ENCODE assay signal across 25 cellular contexts in the genomic region with DNA sequence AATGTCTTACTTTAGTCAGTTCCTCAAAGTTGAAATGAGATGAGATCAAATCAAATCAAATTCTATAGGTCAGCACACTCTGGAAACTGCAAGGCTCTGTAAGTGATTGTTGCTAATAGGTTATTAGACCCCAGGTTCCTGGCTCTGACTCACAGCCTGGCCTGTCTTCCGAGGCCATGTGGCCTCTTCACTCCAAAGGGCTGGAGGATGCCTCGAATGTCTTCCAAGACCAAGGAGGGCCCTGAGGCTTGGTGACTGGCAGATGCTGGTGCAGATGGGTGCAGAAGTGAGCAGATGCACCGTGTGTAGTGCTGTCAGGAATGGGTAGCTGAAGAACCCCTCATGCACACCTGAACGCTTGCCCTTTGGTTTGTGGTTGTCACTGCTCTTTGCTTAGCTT.
DNase-seq lines count a peak whose midpoint lies in the region; ATAC-seq and TF ChIP-seq lines count a peak whose summit lies in the region.
"Had no signal": no experiment of that assay in that cellular context is flagged by ENCODE, and none has a peak within 500 bp of the region (broad histone marks: within the 10 kb centered on the region; RNA-seq: fewer than 3 reads in every experiment).

No MANE protein-coding gene starts in this region.

- H2BK5ac ChIP-seq in neuronal stem cell (ENCODE audit: low read length), result no peak overlapping the region

- H3K27me3 ChIP-seq in Karpas-422 (ENCODE audit: low read length) (no peaks in the 10 kb centered on the region), OCI-LY3 (ENCODE audit: low read depth, low read length) (no peaks in the 10 kb centered on the region), neuronal stem cell (ENCODE audit: control insufficient read depth in 3 of 3, insufficient read depth in 3 of 3, low read depth in 1 of 3, low read length in 3 of 3) (no peaks in the 10 kb centered on the region), H7 (ENCODE audit: control insufficient read depth, insufficient read depth, low read length) (no peaks in the 10 kb centered on the region)
- H3K27me3 ChIP-seq: Peyer's patch had no signal

- H3K14ac ChIP-seq in neuronal stem cell (ENCODE audit: low read length), result no peak overlapping the region

- WGBS in neuronal stem cell (ENCODE audit: extremely low coverage in 2 of 2, insufficient read length in 2 of 2, insufficient replicate concordance in 1 of 2), 2 donors, result no CpG with 5 or more reads among the region's 4 CpGs

- H3K9me3 ChIP-seq in Karpas-422 (ENCODE audit: low read length) (no peaks in the 10 kb centered on the region), OCI-LY3 (ENCODE audit: insufficient read depth, low read length) (no peaks in the 10 kb centered on the region), neuronal stem cell (replicated peaks in 1 of 2; ENCODE audit: control insufficient read depth in 2 of 2, insufficient read depth in 1 of 2, low read depth in 1 of 2, low read length in 2 of 2) (no peaks in the 10 kb centered on the region)
- H3K9me3 ChIP-seq: Peyer's patch, SK-N-SH had no signal

- no peak for ATAC-seq in stimulated activated memory B cell treated with anti-CD40 and anti-IgM and Interleukin-4, amounts not matched to agents 10 μg/mL and 1 μg/mL and 100 μg/mL, for 72 hours
- ATAC-seq: HepG2 had no signal

- H4K8ac ChIP-seq in neuronal stem cell (ENCODE audit: low read depth, low read length), result no peak overlapping the region

- peaks cover 84% of the 10 kb centered on the region for H3K4me1 ChIP-seq in Karpas-422 (ENCODE audit: low read length)
- peaks cover 34% of the 10 kb centered on the region for H3K4me1 ChIP-seq in OCI-LY3 (ENCODE audit: low read length)
- H3K4me1 ChIP-seq in neuronal stem cell (ENCODE audit: control insufficient read depth in 2 of 2, insufficient read depth in 1 of 2, low read depth in 1 of 2, low read length in 2 of 2), result peaks cover 0 to 7% of the 10 kb centered on the region in 2 donors
- H3K4me1 ChIP-seq: Peyer's patch had no signal

- no peak overlapping the region for H4K91ac ChIP-seq in neuronal stem cell (ENCODE audit: low read depth, low read length, poor library complexity)

- no peak overlapping the region for H3K4ac ChIP-seq in neuronal stem cell (ENCODE audit: low read length)

- H3K4me2 ChIP-seq in Karpas-422 (ENCODE audit: low read depth, low read length, poor library complexity, severe bottlenecking), result peak overlapping the region; percentile 46
- H3K4me2 ChIP-seq in OCI-LY3 (ENCODE audit: low read length), result peak overlapping the region; percentile 3; the same call in 1 of the 2 replicates
- no peak overlapping the region for H3K4me2 ChIP-seq in neuronal stem cell (ENCODE audit: insufficient read depth, low read length, poor library complexity, severe bottlenecking)
- H3K4me2 ChIP-seq: SK-N-SH had no signal

- H3K27ac Mint-ChIP-seq in stimulated activated memory B cell treated with anti-CD40 and anti-IgM and Interleukin-4, amounts not matched to agents 10 μg/mL and 1 μg/mL and 100 μg/mL, for 72 hours, result no peak overlapping the region
- H3K27ac Mint-ChIP-seq: CD4-positive, alpha-beta T cell; T-helper 1 cell treated with Interleukin-12 subunit alpha and Interleukin-12 subunit beta and Interleukin-4 antibody, amounts not matched to agents 30 μg/mL and 1 μg/mL, for 36 hours had no signal

- H2AK5ac ChIP-seq in neuronal stem cell (ENCODE audit: low read depth, low read length), result no peak overlapping the region

- H3K9me3 Mint-ChIP-seq in stimulated activated memory B cell treated with anti-CD40 and anti-IgM and Interleukin-4, amounts not matched to agents 10 μg/mL and 1 μg/mL and 100 μg/mL, for 72 hours, result no peaks in the 10 kb centered on the region
- H3K9me3 Mint-ChIP-seq: CD4-positive, alpha-beta T cell; H9; T-helper 1 cell treated with Interleukin-12 subunit alpha and Interleukin-12 subunit beta and Interleukin-4 antibody, amounts not matched to agents 30 μg/mL and 1 μg/mL, for 36 hours had no signal

- no peak overlapping the region for H2BK120ac ChIP-seq in neuronal stem cell (ENCODE audit: low read depth, low read length)

- peak; percentile 22 for DNase-seq in DMS 273 (lab: John Stamatoyannopoulos, UW; ENCODE audit: unreplicated experiment)
- DNase-seq in DMS 273 treated with DMSO at 0.1 percent for 48 hours (lab: John Stamatoyannopoulos, UW), result no peak
- peak; percentile 82 for DNase-seq in Karpas-422
- no peak for DNase-seq in neuronal stem cell (ENCODE audit: low spot score)
- DNase-seq in stimulated activated CD4-positive, alpha-beta T cell treated with anti-CD3 and anti-CD28 coated beads, Interleukin-12 subunit alpha, Interleukin-12 subunit beta, amount 100 ng/mL, for 4 hours, result no peak
- DNase-seq in H7, result no peak
- DNase-seq: ACHN; CD4-positive, alpha-beta T cell; H9; Kasumi-1; MV-4-11; NCI-H1105 treated with DMSO at 0.1 percent for 48 hours; NCI-H2029; NCI-H226; NCI-H510A; OCI-M1; Peyer's patch; SHP77 treated with DMSO at 0.1 percent for 48 hours; SK-N-SH; SW 1271 had no signal

- H2BK15ac ChIP-seq in neuronal stem cell (ENCODE audit: low read length), result no peak overlapping the region

- H3K27me3 Mint-ChIP-seq in stimulated activated memory B cell treated with anti-CD40 and anti-IgM and Interleukin-4, amounts not matched to agents 10 μg/mL and 1 μg/mL and 100 μg/mL, for 72 hours, result peaks cover 10% of the 10 kb centered on the region
- H3K27me3 Mint-ChIP-seq: CD4-positive, alpha-beta T cell had no signal

- H4K20me1 ChIP-seq in Karpas-422 (ENCODE audit: insufficient read depth, low read depth, low read length), result no peaks in the 10 kb centered on the region
- no peaks in the 10 kb centered on the region for H4K20me1 ChIP-seq in OCI-LY3 (ENCODE audit: insufficient read depth, low read length)

- peak overlapping the region; percentile 4 for H3K18ac ChIP-seq in neuronal stem cell (ENCODE audit: low read length)

- H3K36me3 ChIP-seq in Karpas-422 (ENCODE audit: insufficient read depth, low read length), result no peaks in the 10 kb centered on the region
- no peaks in the 10 kb centered on the region for H3K36me3 ChIP-seq in OCI-LY3 (replicated peaks; ENCODE audit: low read depth, low read length)
- no peaks in the 10 kb centered on the region for H3K36me3 ChIP-seq in neuronal stem cell (replicated peaks in 1 of 2; ENCODE audit: control insufficient read depth in 2 of 2, insufficient read depth in 2 of 2, low read length in 2 of 2)
- no peaks in the 10 kb centered on the region for H3K36me3 ChIP-seq in H7 (replicated peaks; ENCODE audit: control insufficient read depth, insufficient read depth, low read length)
- H3K36me3 ChIP-seq: Peyer's patch had no signal

- peak overlapping the region; percentile 23 for H3K4me3 ChIP-seq in Karpas-422 (ENCODE audit: low read length)
- no peak overlapping the region for H3K4me3 ChIP-seq in OCI-LY3 (ENCODE audit: low read length)
- no peak overlapping the region for H3K4me3 ChIP-seq in neuronal stem cell (ENCODE audit: low read length in 2 of 2)
- no peak overlapping the region for H3K4me3 ChIP-seq in H7 (ENCODE audit: insufficient read depth, low read depth, low read length)
- H3K4me3 ChIP-seq: Peyer's patch had no signal

- H3K9ac ChIP-seq in Karpas-422 (ENCODE audit: low read length) (peak overlapping the region; percentile 62), OCI-LY3 (ENCODE audit: low read length) (no peak overlapping the region), neuronal stem cell (ENCODE audit: low read depth, low read length, poor library complexity) (no peak overlapping the region)
- H3K9ac ChIP-seq: SK-N-SH had no signal

- no peak overlapping the region for H2BK12ac ChIP-seq in neuronal stem cell (ENCODE audit: low read length)

- TF ChIP-seq CTCF in OCI-LY3 (IDR thresholded peaks at IDR 0.05; ENCODE audit: low read depth, low read length), result no peak

- H3K79me2 ChIP-seq in Karpas-422 (ENCODE audit: low read length) (no peaks in the 10 kb centered on the region), OCI-LY3 (ENCODE audit: low read length) (no peaks in the 10 kb centered on the region)

- H3K27ac ChIP-seq in Karpas-422 (ENCODE audit: low read length), result peak overlapping the region; percentile 97
- H3K27ac ChIP-seq in OCI-LY3 (ENCODE audit: low read length), result peak overlapping the region; percentile 32; the same call in 1 of the 2 replicates
- H3K27ac ChIP-seq in neuronal stem cell (replicated peaks; ENCODE audit: low read length), result no peak overlapping the region
- H3K27ac ChIP-seq: 22Rv1, Peyer's patch had no signal

- H3K4me3 Mint-ChIP-seq in stimulated activated memory B cell treated with anti-CD40 and anti-IgM and Interleukin-4, amounts not matched to agents 10 μg/mL and 1 μg/mL and 100 μg/mL, for 72 hours, result no peak overlapping the region
- H3K4me3 Mint-ChIP-seq: CD4-positive, alpha-beta T cell; H9; T-helper 1 cell treated with Interleukin-12 subunit alpha and Interleukin-12 subunit beta and Interleukin-4 antibody, amounts not matched to agents 30 μg/mL and 1 μg/mL, for 36 hours had no signal

- H3K79me1 ChIP-seq in neuronal stem cell (ENCODE audit: low read depth, low read length), result no peaks in the 10 kb centered on the region

- no peak overlapping the region for H2AFZ ChIP-seq in Karpas-422 (ENCODE audit: low read length)
- H2AFZ ChIP-seq in OCI-LY3 (ENCODE audit: low read depth, low read length), result no peak overlapping the region
- H2AFZ ChIP-seq in neuronal stem cell (ENCODE audit: low read length), result no peak overlapping the region

- H3K9me2 ChIP-seq in Karpas-422 (replicated peaks; ENCODE audit: insufficient read depth, low read length), result no peaks in the 10 kb centered on the region
- H3K9me2 ChIP-seq: SK-N-SH had no signal

- H3K4me1 Mint-ChIP-seq in stimulated activated memory B cell treated with anti-CD40 and anti-IgM and Interleukin-4, amounts not matched to agents 10 μg/mL and 1 μg/mL and 100 μg/mL, for 72 hours, result peaks cover 47% of the 10 kb centered on the region

- H3K36me3 Mint-ChIP-seq in stimulated activated memory B cell treated with anti-CD40 and anti-IgM and Interleukin-4, amounts not matched to agents 10 μg/mL and 1 μg/mL and 100 μg/mL, for 72 hours, result no peaks in the 10 kb centered on the region

- H3K23ac ChIP-seq in neuronal stem cell (ENCODE audit: low read depth, low read length, poor library complexity), result no peak overlapping the region

Comparison
In these comparisons a context has a peak if more than half of its experiments do, and no peak if none do; other contexts are left out.
1. DNase-seq: peak in DMS 273 (single experiment) and Karpas-422 (single experiment); none in DMS 273 treated with DMSO at 0.1 percent for 48 hours (single experiment), neuronal stem cell (single experiment), stimulated activated CD4-positive, alpha-beta T cell treated with anti-CD3 and anti-CD28 coated beads, Interleukin-12 subunit alpha, Interleukin-12 subunit beta, amount 100 ng/mL, for 4 hours (single experiment) and H7 (single experiment).